8 cellular contexts compared by ENCODE assay signal in the genomic region with DNA sequence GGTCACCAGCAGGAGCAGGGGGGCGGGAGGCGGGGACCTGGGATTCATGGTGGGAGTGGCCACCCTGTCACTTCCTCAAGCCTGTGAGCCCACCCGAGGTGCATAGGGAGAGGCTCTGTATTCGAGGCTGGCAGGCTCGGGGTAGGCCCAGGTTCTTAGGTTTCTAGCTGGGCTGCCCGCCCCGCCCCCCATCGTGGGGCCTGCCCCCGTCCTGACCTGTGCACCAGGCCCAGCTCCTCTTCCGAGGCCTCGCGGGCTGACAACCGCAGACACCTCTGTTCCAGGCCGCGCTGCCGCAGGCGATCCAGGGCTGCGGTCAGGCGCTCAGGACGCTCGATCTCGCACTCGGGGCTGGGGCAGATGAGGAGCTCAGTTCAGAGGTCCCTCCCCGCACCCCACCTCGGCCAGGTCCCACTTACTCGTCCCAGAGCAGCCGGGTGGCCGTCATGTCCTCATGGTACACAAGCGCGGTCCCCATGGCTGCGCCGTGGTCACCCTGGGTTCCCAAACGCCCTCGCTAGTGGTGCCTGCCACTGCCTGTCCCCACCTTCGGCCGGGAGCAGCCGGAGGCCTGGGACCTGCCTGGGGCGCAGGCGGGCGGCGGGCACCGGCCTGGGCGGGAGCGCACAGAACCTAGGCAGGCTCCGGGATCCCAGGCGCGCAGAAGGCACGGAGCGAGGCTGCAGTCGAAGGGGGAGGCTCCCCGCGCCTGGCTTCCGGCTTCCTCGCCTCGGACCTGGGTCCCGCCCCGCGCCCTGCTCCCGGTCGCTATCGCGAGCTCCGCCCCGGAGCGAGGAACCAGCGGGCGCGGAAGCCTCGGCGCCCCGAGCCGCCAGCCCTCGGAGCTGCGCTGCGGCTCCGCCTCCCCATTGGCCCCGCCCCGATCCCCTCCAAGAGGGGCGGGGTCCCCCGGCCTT. TPM values are rescaled to one million over a fixed set of nuclear protein-coding genes. Genes with fewer than 3 reads are reported as not detected.
A peak's percentile ranks its signal among the peaks of the same experiment; 100 is the strongest.
DNase-seq lines count a peak whose midpoint lies in the region; ATAC-seq lines count a peak whose summit lies in the region.

A gene with protein sequence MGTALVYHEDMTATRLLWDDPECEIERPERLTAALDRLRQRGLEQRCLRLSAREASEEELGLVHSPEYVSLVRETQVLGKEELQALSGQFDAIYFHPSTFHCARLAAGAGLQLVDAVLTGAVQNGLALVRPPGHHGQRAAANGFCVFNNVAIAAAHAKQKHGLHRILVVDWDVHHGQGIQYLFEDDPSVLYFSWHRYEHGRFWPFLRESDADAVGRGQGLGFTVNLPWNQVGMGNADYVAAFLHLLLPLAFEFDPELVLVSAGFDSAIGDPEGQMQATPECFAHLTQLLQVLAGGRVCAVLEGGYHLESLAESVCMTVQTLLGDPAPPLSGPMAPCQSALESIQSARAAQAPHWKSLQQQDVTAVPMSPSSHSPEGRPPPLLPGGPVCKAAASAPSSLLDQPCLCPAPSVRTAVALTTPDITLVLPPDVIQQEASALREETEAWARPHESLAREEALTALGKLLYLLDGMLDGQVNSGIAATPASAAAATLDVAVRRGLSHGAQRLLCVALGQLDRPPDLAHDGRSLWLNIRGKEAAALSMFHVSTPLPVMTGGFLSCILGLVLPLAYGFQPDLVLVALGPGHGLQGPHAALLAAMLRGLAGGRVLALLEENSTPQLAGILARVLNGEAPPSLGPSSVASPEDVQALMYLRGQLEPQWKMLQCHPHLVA (minus strand): TSS at position 711 of the 917 bp plus-strand sequence. CDS start 233 bp downstream, at position 478.

- H3K27me3 ChIP-seq in CD4-positive, CD25-positive, alpha-beta regulatory T cell (ENCODE audit: control insufficient read depth, insufficient read depth, low read length), result no peaks in the 10 kb centered on the region

- peak within 1 kb of the TSS; percentile 77 to 87 (median 84) for H3K4me3 Mint-ChIP-seq in CD4-positive, CD25-positive, alpha-beta regulatory T cell
- H3K4me3 Mint-ChIP-seq in IgD-negative memory B cell, result peak within 1 kb of the TSS; percentile 83 to 90 (median 87)
- H3K4me3 Mint-ChIP-seq in activated naive CD8-positive, alpha-beta T cell treated with anti-CD3 and anti-CD28 coated beads, Interleukin-2, amount 50 U/mL, for 24 hours, result peak within 1 kb of the TSS; percentile 82

- H3K4me1 ChIP-seq in CD4-positive, CD25-positive, alpha-beta regulatory T cell (ENCODE audit: control insufficient read depth, insufficient read depth, low read length, poor library complexity, severe bottlenecking), result peaks cover 47% of the 10 kb centered on the region

- peaks cover 0 to 25% (median 7%) of the 10 kb centered on the region in 4 donors for H3K4me1 Mint-ChIP-seq in CD4-positive, CD25-positive, alpha-beta regulatory T cell
- peaks cover 9 to 19% (median 13%) of the 10 kb centered on the region in 3 donors for H3K4me1 Mint-ChIP-seq in IgD-negative memory B cell
- H3K4me1 Mint-ChIP-seq in activated naive CD8-positive, alpha-beta T cell treated with anti-CD3 and anti-CD28 coated beads, Interleukin-2, amount 50 U/mL, for 24 hours, result peaks cover 14% of the 10 kb centered on the region

- peak; percentile 71 to 90 (median 75) for DNase-seq in CD4-positive, CD25-positive, alpha-beta regulatory T cell
- DNase-seq in SW 1271 (lab: John Stamatoyannopoulos, UW) (peak; percentile 37 to 56), left cardiac atrium (peak; percentile 88), retina (peak; percentile 85), cerebellar nuclear complex (lab: John Stamatoyannopoulos, UW) (no peak)
- peak; percentile 88 for DNase-seq in activated naive CD8-positive, alpha-beta T cell treated with anti-CD3 and anti-CD28 coated beads, Interleukin-2, amount 50 U/mL, for 24 hours

- H3K9me3 ChIP-seq in CD4-positive, CD25-positive, alpha-beta regulatory T cell (ENCODE audit: control insufficient read depth in 2 of 2, low read length in 2 of 2), result no peaks in the 10 kb centered on the region

- intact Hi-C loops in left cardiac atrium (cut with DNase I), result loop anchor here in 1 of 2 donors (5.0 kb wide), 1 partner anchor 91 kb away; a partner anchor contains a TSS

- H3K27me3 Mint-ChIP-seq in CD4-positive, CD25-positive, alpha-beta regulatory T cell, result no peaks in the 10 kb centered on the region
- H3K27me3 Mint-ChIP-seq in IgD-negative memory B cell, result no peaks in the 10 kb centered on the region
- H3K27me3 Mint-ChIP-seq in activated naive CD8-positive, alpha-beta T cell treated with anti-CD3 and anti-CD28 coated beads, Interleukin-2, amount 50 U/mL, for 24 hours, result no peaks in the 10 kb centered on the region

- H3K4me3 ChIP-seq in CD4-positive, CD25-positive, alpha-beta regulatory T cell (ENCODE audit: low read depth, low read length), result peak within 1 kb of the TSS; percentile 51

- H3K27ac ChIP-seq in CD4-positive, CD25-positive, alpha-beta regulatory T cell (ENCODE audit: insufficient read depth, low read length, poor library complexity, severe bottlenecking), result peak within 1 kb of the TSS; percentile 67

- no peaks in the 10 kb centered on the region for H3K36me3 Mint-ChIP-seq in CD4-positive, CD25-positive, alpha-beta regulatory T cell
- no peaks in the 10 kb centered on the region for H3K36me3 Mint-ChIP-seq in IgD-negative memory B cell
- no peaks in the 10 kb centered on the region for H3K36me3 Mint-ChIP-seq in activated naive CD8-positive, alpha-beta T cell treated with anti-CD3 and anti-CD28 coated beads, Interleukin-2, amount 50 U/mL, for 24 hours (ENCODE audit: low read depth)

- ATAC-seq in CD4-positive, CD25-positive, alpha-beta regulatory T cell (ENCODE audit: low read depth in 2 of 2), result peak; percentile 70 to 72
- ATAC-seq in GM19372 (IDR thresholded peaks at IDR 0.05; ENCODE audit: low read depth, unreplicated experiment) (peak; percentile 54), left cardiac atrium (peak; percentile 83)
- peak; percentile 79 for ATAC-seq in activated naive CD8-positive, alpha-beta T cell treated with anti-CD3 and anti-CD28 coated beads, Interleukin-2, amount 50 U/mL, for 24 hours

- peaks cover 0 to 1% (median 0%) of the 10 kb centered on the region in 7 donors for H3K9me3 Mint-ChIP-seq in CD4-positive, CD25-positive, alpha-beta regulatory T cell
- H3K9me3 Mint-ChIP-seq in IgD-negative memory B cell, result no peaks in the 10 kb centered on the region
- H3K9me3 Mint-ChIP-seq in activated naive CD8-positive, alpha-beta T cell treated with anti-CD3 and anti-CD28 coated beads, Interleukin-2, amount 50 U/mL, for 24 hours, result no peaks in the 10 kb centered on the region

- H3K27ac Mint-ChIP-seq in CD4-positive, CD25-positive, alpha-beta regulatory T cell, result peak within 1 kb of the TSS in 2 of 3 donors; percentile 32 to 59
- H3K27ac Mint-ChIP-seq in IgD-negative memory B cell, result peak within 1 kb of the TSS; percentile 31 to 93 (median 87)
- H3K27ac Mint-ChIP-seq in activated naive CD8-positive, alpha-beta T cell treated with anti-CD3 and anti-CD28 coated beads, Interleukin-2, amount 50 U/mL, for 24 hours, result no peak within 1 kb of the TSS

- peaks cover 3% of the 10 kb centered on the region for H3K36me3 ChIP-seq in CD4-positive, CD25-positive, alpha-beta regulatory T cell (ENCODE audit: control insufficient read depth, insufficient read depth, low read length)

RNA-seq across cellular contexts. Expression of the gene that starts here (rescaled TPM):
- 125 TPM for total RNA-seq in CD4-positive, CD25-positive, alpha-beta regulatory T cell
- polyA plus RNA-seq in CD4-positive, CD25-positive, alpha-beta regulatory T cell, result 10 to 100 TPM in 1 of 4 donors, 1 to 10 TPM in 3; 6.0 to 12.5 (median 7.3) TPM
- 8.6 TPM for polyA plus RNA-seq in IgD-negative memory B cell
- 10 to 100 TPM; 11.2 to 14.2 TPM for total RNA-seq in left cardiac atrium

Comparison
In these comparisons a context has a peak if more than half of its experiments do, and no peak if none do; other contexts are left out.
1. DNase-seq: peak in CD4-positive, CD25-positive, alpha-beta regulatory T cell (3 of 3), SW 1271 (2 of 2), activated naive CD8-positive, alpha-beta T cell treated with anti-CD3 and anti-CD28 coated beads, Interleukin-2, amount 50 U/mL, for 24 hours (single experiment), left cardiac atrium (single experiment) and retina (single experiment); none in cerebellar nuclear complex (0 of 2).
2. Peak in every context shown above with its lines, with median percentiles within 50 percentile points of each other: ATAC-seq and H3K4me3 Mint-ChIP-seq.